ENCODE assay signal across 30 cellular contexts in the genomic region with DNA sequence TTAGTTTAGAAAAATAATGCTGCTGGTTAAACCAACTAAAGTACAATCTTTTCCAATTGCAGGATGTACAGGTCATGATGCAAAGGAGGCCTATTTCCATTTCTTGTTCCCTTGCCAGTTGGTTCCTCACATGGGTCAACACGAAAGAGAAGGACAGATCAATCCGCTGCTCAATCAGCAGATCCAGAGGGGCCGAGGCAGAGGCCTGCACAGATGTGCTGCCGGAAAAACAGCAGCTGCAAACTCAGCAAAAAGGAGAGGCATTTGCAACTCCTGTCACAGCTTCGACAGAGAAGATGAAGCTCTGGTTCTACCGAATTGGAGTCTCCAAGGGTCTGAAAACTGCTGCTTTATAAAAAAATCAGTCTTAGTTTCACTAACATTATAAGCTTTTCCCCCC.
"Had no signal": no experiment of that assay in that cellular context is flagged by ENCODE, and none has a peak within 500 bp of the region (broad histone marks: within the 10 kb centered on the region; RNA-seq: fewer than 3 reads in every experiment).

No MANE protein-coding gene starts in this region.

- ATAC-seq: activated CD4-positive, alpha-beta T cell treated with anti-CD3 and anti-CD28 coated beads for 36 hours; activated naive CD4-positive, alpha-beta T cell treated with anti-CD3 and anti-CD28 coated beads, Interleukin-2, amount 50 U/mL, for 72 hours; activated T-cell treated with anti-CD3 and anti-CD28 coated beads, Interleukin-2, amount 50 U/mL, for 72 hours; effector memory CD8-positive, alpha-beta T cell; gastroesophageal sphincter; T-cell had no signal

- DNase-seq: activated CD4-positive, alpha-beta memory T cell treated with anti-CD3 and anti-CD28 coated beads, Interleukin-2, amount 10 ng/mL, durations not matched to agents 7 days and 5 days; activated CD4-positive, alpha-beta T cell treated with anti-CD3 and anti-CD28 coated beads for 36 hours; activated CD4-positive, alpha-beta T cell treated with anti-CD3 and anti-CD28 coated beads, Interleukin-2, amount 10 ng/mL, durations not matched to agents 24 days and 14 days; activated CD4-positive, CD25-positive, alpha-beta regulatory T cell; activated CD4-positive, CD25-positive, alpha-beta regulatory T cell treated with anti-CD3 and anti-CD28 coated beads, Interleukin-2, amount 50 U/mL, for 72 hours; activated CD8-positive, alpha-beta memory T cell treated with anti-CD3 and anti-CD28 coated beads, Interleukin-2, amount 50 U/mL, for 48 hours; activated gamma-delta T cell; activated naive CD4-positive, alpha-beta T cell; activated naive CD4-positive, alpha-beta T cell treated with anti-CD3 and anti-CD28 coated beads, Interleukin-2, amount 10 ng/mL, durations not matched to agents 7 days and 5 days; activated naive CD8-positive, alpha-beta T cell treated with anti-CD3 and anti-CD28 coated beads, Interleukin-2, amount 10 ng/mL, durations not matched to agents 7 days and 5 days; activated T-cell treated with anti-CD3 and anti-CD28 coated beads for 4 hours; activated T-cell treated with anti-CD3 and anti-CD28 coated beads, Interleukin-2, amount 50 U/mL, for 24 hours; activated T-cell treated with anti-CD3 and anti-CD28 coated beads, Interleukin-2, amount 50 U/mL, for 72 hours; brain microvascular endothelial cell; dermis blood vessel endothelial cell; effector CD4-positive, alpha-beta T cell; effector memory CD8-positive, alpha-beta T cell; erythroblast; esophagus squamous epithelium; foreskin melanocyte; T-cell; T1000 had no signal

- H3K4me3 ChIP-seq: coronary artery, esophagus squamous epithelium, gastroesophageal sphincter had no signal

- H3K27ac Mint-ChIP-seq: activated CD4-positive, alpha-beta memory T cell treated with anti-CD3 and anti-CD28 coated beads, Interleukin-2, amount 10 ng/mL, durations not matched to agents 7 days and 5 days; activated CD4-positive, alpha-beta T cell treated with anti-CD3 and anti-CD28 coated beads for 36 hours; activated CD4-positive, alpha-beta T cell treated with anti-CD3 and anti-CD28 coated beads, Interleukin-2, amount 10 ng/mL, durations not matched to agents 24 days and 14 days; activated naive CD4-positive, alpha-beta T cell treated with anti-CD3 and anti-CD28 coated beads, Interleukin-2, amount 10 ng/mL, durations not matched to agents 7 days and 5 days; activated naive CD8-positive, alpha-beta T cell treated with anti-CD3 and anti-CD28 coated beads, Interleukin-2, amount 10 ng/mL, durations not matched to agents 7 days and 5 days; activated T-cell treated with anti-CD3 and anti-CD28 coated beads, Interleukin-2, amount 50 U/mL, for 24 hours; activated T-cell treated with anti-CD3 and anti-CD28 coated beads, Interleukin-2, amount 50 U/mL, for 72 hours; effector memory CD8-positive, alpha-beta T cell; T-cell; T-helper 1 cell treated with Interleukin-12 subunit alpha and Interleukin-12 subunit beta and Interleukin-4 antibody, amounts not matched to agents 30 μg/mL and 1 μg/mL, for 36 hours; T-helper 2 cell treated with Interferon-gamma antibody and Interleukin-4, amounts not matched to agents 5 μg/mL and 100 μg/mL, for 36 hours had no signal

- H3K36me3 Mint-ChIP-seq: activated naive CD4-positive, alpha-beta T cell treated with anti-CD3 and anti-CD28 coated beads, Interleukin-2, amount 10 ng/mL, durations not matched to agents 7 days and 5 days; activated naive CD4-positive, alpha-beta T cell treated with anti-CD3 and anti-CD28 coated beads, Interleukin-2, amount 50 U/mL, for 72 hours; activated naive CD8-positive, alpha-beta T cell treated with anti-CD3 and anti-CD28 coated beads, Interleukin-2, amount 10 ng/mL, durations not matched to agents 7 days and 5 days had no signal

- H3K27me3 ChIP-seq: brain microvascular endothelial cell, esophagus squamous epithelium, gastroesophageal sphincter had no signal

- H3K4me1 Mint-ChIP-seq: central memory CD8-positive, alpha-beta T cell had no signal

- H3K27ac ChIP-seq: brain microvascular endothelial cell, esophagus squamous epithelium, gastroesophageal sphincter had no signal

- H3K4me3 Mint-ChIP-seq: activated CD4-positive, alpha-beta memory T cell treated with anti-CD3 and anti-CD28 coated beads, Interleukin-2, amount 10 ng/mL, durations not matched to agents 7 days and 5 days; activated CD4-positive, alpha-beta T cell treated with anti-CD3 and anti-CD28 coated beads for 36 hours; activated CD4-positive, alpha-beta T cell treated with anti-CD3 and anti-CD28 coated beads, Interleukin-2, amount 10 ng/mL, durations not matched to agents 24 days and 14 days; activated naive CD4-positive, alpha-beta T cell treated with anti-CD3 and anti-CD28 coated beads, Interleukin-2, amount 10 ng/mL, durations not matched to agents 7 days and 5 days; activated naive CD8-positive, alpha-beta T cell treated with anti-CD3 and anti-CD28 coated beads, Interleukin-2, amount 10 ng/mL, durations not matched to agents 7 days and 5 days; activated T-cell treated with anti-CD3 and anti-CD28 coated beads, Interleukin-2, amount 50 U/mL, for 24 hours; activated T-cell treated with anti-CD3 and anti-CD28 coated beads, Interleukin-2, amount 50 U/mL, for 72 hours; central memory CD8-positive, alpha-beta T cell; effector memory CD8-positive, alpha-beta T cell; T-cell; T-helper 1 cell treated with Interleukin-12 subunit alpha and Interleukin-12 subunit beta and Interleukin-4 antibody, amounts not matched to agents 30 μg/mL and 1 μg/mL, for 36 hours; T-helper 2 cell treated with Interferon-gamma antibody and Interleukin-4, amounts not matched to agents 5 μg/mL and 100 μg/mL, for 36 hours had no signal

- FAIRE-seq: astrocyte, bronchial epithelial cell had no signal

- H3K27me3 Mint-ChIP-seq: activated CD4-positive, alpha-beta memory T cell treated with anti-CD3 and anti-CD28 coated beads, Interleukin-2, amount 10 ng/mL, durations not matched to agents 7 days and 5 days; activated CD4-positive, alpha-beta T cell treated with anti-CD3 and anti-CD28 coated beads for 36 hours; activated CD4-positive, alpha-beta T cell treated with anti-CD3 and anti-CD28 coated beads, Interleukin-2, amount 10 ng/mL, durations not matched to agents 24 days and 14 days; activated naive CD4-positive, alpha-beta T cell treated with anti-CD3 and anti-CD28 coated beads, Interleukin-2, amount 10 ng/mL, durations not matched to agents 7 days and 5 days; activated naive CD8-positive, alpha-beta T cell treated with anti-CD3 and anti-CD28 coated beads, Interleukin-2, amount 10 ng/mL, durations not matched to agents 7 days and 5 days; activated T-cell treated with anti-CD3 and anti-CD28 coated beads, Interleukin-2, amount 50 U/mL, for 24 hours; T-cell had no signal

- H3K9me3 ChIP-seq: esophagus squamous epithelium, gastroesophageal sphincter had no signal
